Comparison of ENCODE assay signal across 9 cellular contexts in genomic region chr16:3304370-3304769, GRCh38. TPM values are rescaled to one million over a fixed set of nuclear protein-coding genes. Genes with fewer than 3 reads are reported as not detected.
DNase-seq lines count a peak whose midpoint lies in the region; ATAC-seq, FAIRE-seq and TF ChIP-seq lines count a peak whose summit lies in the region.
"Had no signal": no experiment of that assay in that cellular context is flagged by ENCODE, and none has a peak within 500 bp of the region (broad histone marks: within the 10 kb centered on the region; RNA-seq: fewer than 3 reads in every experiment).

No MANE protein-coding gene starts in this region.

- H2AFZ ChIP-seq in OCI-LY1 (ENCODE audit: low read length), result no peak overlapping the region
- H2AFZ ChIP-seq in neuronal stem cell (ENCODE audit: low read length), result peak overlapping the region; percentile 97

- H3K36me3 ChIP-seq in OCI-LY1 (ENCODE audit: insufficient read depth, low read length) (peaks cover 45% of the 10 kb centered on the region), neuronal stem cell (replicated peaks in 1 of 2; ENCODE audit: control insufficient read depth in 2 of 2, insufficient read depth in 2 of 2, low read length in 2 of 2) (peaks cover 13 to 62% of the 10 kb centered on the region in 2 donors)

- no peaks in the 10 kb centered on the region for H3K27me3 Mint-ChIP-seq in CD4-positive, alpha-beta T cell
- H3K27me3 Mint-ChIP-seq in endothelial cell (ENCODE audit: unreplicated experiment), result peaks cover 3% of the 10 kb centered on the region

- peak overlapping the region; percentile 86 for H3K4me3 Mint-ChIP-seq in CD4-positive, alpha-beta T cell
- peak overlapping the region; percentile 90 for H3K4me3 Mint-ChIP-seq in endothelial cell (ENCODE audit: unreplicated experiment)

- no peaks in the 10 kb centered on the region for H3K27me3 ChIP-seq in CD4-positive, alpha-beta T cell (ENCODE audit: control insufficient read depth, insufficient read depth, low read length)
- no peaks in the 10 kb centered on the region for H3K27me3 ChIP-seq in OCI-LY1 (ENCODE audit: insufficient read depth, low read length)
- no peaks in the 10 kb centered on the region for H3K27me3 ChIP-seq in neuronal stem cell (ENCODE audit: control insufficient read depth in 3 of 3, insufficient read depth in 3 of 3, low read depth in 1 of 3, low read length in 3 of 3)

- no peak overlapping the region for H2BK15ac ChIP-seq in neuronal stem cell (ENCODE audit: low read length)

- H3K79me2 ChIP-seq in OCI-LY1 (ENCODE audit: insufficient read depth, low read length), result no peaks in the 10 kb centered on the region

- H3K4me1 Mint-ChIP-seq in CD4-positive, alpha-beta T cell (ENCODE audit: low read depth), result peaks cover 22% of the 10 kb centered on the region
- no peaks in the 10 kb centered on the region for H3K4me1 Mint-ChIP-seq in endothelial cell (ENCODE audit: unreplicated experiment)

- H3K4me2 ChIP-seq in OCI-LY1 (ENCODE audit: low read length), result peak overlapping the region; percentile 69; the same call in 1 of the 2 replicates
- no peak overlapping the region for H3K4me2 ChIP-seq in neuronal stem cell (ENCODE audit: insufficient read depth, low read length, poor library complexity, severe bottlenecking)

- no peak overlapping the region for H2BK120ac ChIP-seq in neuronal stem cell (ENCODE audit: low read depth, low read length)

- no peak overlapping the region for H3K9ac ChIP-seq in OCI-LY1 (ENCODE audit: low read length)
- no peak overlapping the region for H3K9ac ChIP-seq in neuronal stem cell (ENCODE audit: low read depth, low read length, poor library complexity)

- no peak overlapping the region for H4K8ac ChIP-seq in neuronal stem cell (ENCODE audit: low read depth, low read length)

- H3K23ac ChIP-seq in neuronal stem cell (ENCODE audit: low read depth, low read length, poor library complexity), result no peak overlapping the region

- no peaks in the 10 kb centered on the region for H4K20me1 ChIP-seq in OCI-LY1 (ENCODE audit: insufficient read depth, low read length)

- CTCF ChIA-PET in CD4-positive, alpha-beta T cell (lab: Charles Lee), result interaction anchor here (0.9 to 1.9 kb wide), 3 partner anchors 69 to 153 kb away, joined by 3 to 5 read pairs (median 4); partner anchors contain the start of genes ZNF174, ZNF200 and ZSCAN32

- H3K14ac ChIP-seq in neuronal stem cell (ENCODE audit: low read length), result no peak overlapping the region

- H3K27ac Mint-ChIP-seq in CD4-positive, alpha-beta T cell, result peak overlapping the region; percentile 77
- H3K27ac Mint-ChIP-seq in endothelial cell (ENCODE audit: unreplicated experiment), result peak overlapping the region; percentile 57

- intact Hi-C loops in CD4-positive, alpha-beta T cell (cut with DNase I, micrococcal nuclease), result loop anchor here in 1 of 2 experiments (2.0 to 5.0 kb wide), 2 partner anchors 63 to 96 kb away; partner anchors contain the start of genes ZNF174 and ZSCAN32

- peaks cover 16% of the 10 kb centered on the region for H3K4me1 ChIP-seq in OCI-LY1 (ENCODE audit: insufficient read depth, low read length, severe bottlenecking)
- peaks cover 0 to 3% of the 10 kb centered on the region in 2 donors for H3K4me1 ChIP-seq in neuronal stem cell (ENCODE audit: control insufficient read depth in 2 of 2, insufficient read depth in 1 of 2, low read depth in 1 of 2, low read length in 2 of 2)

- no peaks in the 10 kb centered on the region for H3F3A ChIP-seq in OCI-LY1 (ENCODE audit: insufficient read depth, low read length)

- peaks cover 18% of the 10 kb centered on the region for H3K9me3 Mint-ChIP-seq in CD4-positive, alpha-beta T cell
- H3K9me3 Mint-ChIP-seq in endothelial cell (ENCODE audit: unreplicated experiment), result peaks cover 14% of the 10 kb centered on the region

- no peak overlapping the region for H2AK5ac ChIP-seq in neuronal stem cell (ENCODE audit: low read depth, low read length)

- peaks cover 88% of the 10 kb centered on the region for H3K36me3 Mint-ChIP-seq in CD4-positive, alpha-beta T cell (ENCODE audit: low read depth)
- H3K36me3 Mint-ChIP-seq in endothelial cell (ENCODE audit: low read depth, unreplicated experiment), result peaks cover 63% of the 10 kb centered on the region

- WGBS in neuronal stem cell (ENCODE audit: extremely low coverage in 2 of 2, insufficient read length in 2 of 2, insufficient replicate concordance in 1 of 2), 2 donors, result no CpG with 5 or more reads among the region's 4 CpGs

- no peak overlapping the region for H3K18ac ChIP-seq in neuronal stem cell (ENCODE audit: low read length)

- no peaks in the 10 kb centered on the region for H3K9me2 ChIP-seq in OCI-LY1 (ENCODE audit: low read depth, low read length)

- peaks cover 3% of the 10 kb centered on the region for H3K79me1 ChIP-seq in neuronal stem cell (ENCODE audit: low read depth, low read length)

- H3K27ac ChIP-seq in CD4-positive, alpha-beta T cell (ENCODE audit: low read depth, low read length), result no peak overlapping the region
- H3K27ac ChIP-seq in OCI-LY1 (ENCODE audit: low read depth, low read length, poor library complexity, severe bottlenecking) (no peak overlapping the region), neuronal stem cell (replicated peaks; ENCODE audit: low read length) (no peak overlapping the region)

- no peak for ATAC-seq in CD4-positive, alpha-beta T cell (ENCODE audit: poor library complexity)
- ATAC-seq in GM18519 (IDR thresholded peaks at IDR 0.05; ENCODE audit: low FRiP score, unreplicated experiment), result no peak

- POLR2A ChIA-PET in CD4-positive, alpha-beta T cell (lab: Charles Lee), result interaction anchor here (0.7 to 4.0 kb wide), 9 partner anchors 10 to 154 kb away, joined by 3 to 48 read pairs (median 5); partner anchors contain the start of genes ZNF174, ZNF263 and ZSCAN32

- FAIRE-seq in D721Med (lab: Jason Lieb, UNC), result no peak

- H3K4me3 ChIP-seq in OCI-LY1 (ENCODE audit: low read depth, low read length, poor library complexity, severe bottlenecking), result peak overlapping the region; percentile 68
- peak overlapping the region in 1 of 2 donors; percentile 72 for H3K4me3 ChIP-seq in neuronal stem cell (ENCODE audit: low read length in 2 of 2)

- DNase-seq in CD4-positive, alpha-beta T cell, result no peak
- no peak for DNase-seq in endothelial cell (ENCODE audit: low spot score)
- DNase-seq in neuronal stem cell (ENCODE audit: low spot score), result no peak
- no peak for DNase-seq in NCI-H82 (lab: John Stamatoyannopoulos, UW)
- no peak for DNase-seq in T-helper 9 cell
- no peak for DNase-seq in D721Med (ENCODE audit: insufficient read length, low spot score)

- H3K9me3 ChIP-seq in CD4-positive, alpha-beta T cell (ENCODE audit: control insufficient read depth, low read length), result peaks cover 42% of the 10 kb centered on the region
- H3K9me3 ChIP-seq in OCI-LY1 (ENCODE audit: low read length), result peaks cover 24% of the 10 kb centered on the region
- H3K9me3 ChIP-seq in neuronal stem cell (replicated peaks in 1 of 2; ENCODE audit: control insufficient read depth in 2 of 2, insufficient read depth in 1 of 2, low read depth in 1 of 2, low read length in 2 of 2), result peaks cover 39 to 65% of the 10 kb centered on the region in 2 donors

- H2BK5ac ChIP-seq in neuronal stem cell (ENCODE audit: low read length), result no peak overlapping the region

- no peak for TF ChIP-seq CTCF in CD4-positive, alpha-beta T cell (IDR thresholded peaks at IDR 0.05)
- TF ChIP-seq CTCF in OCI-LY1 (IDR thresholded peaks at IDR 0.05; ENCODE audit: low read length) (no peak), endothelial cell (IDR thresholded peaks at IDR 0.05; ENCODE audit: unreplicated experiment) (no peak), D721Med (IDR thresholded peaks at IDR 0.05; ENCODE audit: insufficient read depth, missing control alignments) (no peak)

- H4K91ac ChIP-seq in neuronal stem cell (ENCODE audit: low read depth, low read length, poor library complexity), result no peak overlapping the region

- H2BK12ac ChIP-seq in neuronal stem cell (ENCODE audit: low read length), result no peak overlapping the region

- H3K4ac ChIP-seq in neuronal stem cell (ENCODE audit: low read length), result no peak overlapping the region

RNA-seq across cellular contexts. Expression of gene TIGD7, which starts 0.9 kb away (rescaled TPM):
- total RNA-seq in CD4-positive, alpha-beta T cell, result 1 to 10 TPM; 1.5 to 1.7 TPM
- total RNA-seq in endothelial cell (ENCODE audit: unreplicated experiment), result 2.6 TPM
- polyA plus RNA-seq in neuronal stem cell (2013, experiment 1 of 2), result 4.8 TPM
- 5.0 TPM for polyA plus RNA-seq in neuronal stem cell (2013, experiment 2 of 2)

RNA-seq across cellular contexts. Expression of gene ZNF75A, which starts 0.9 kb away (rescaled TPM):
- 10 to 100 TPM; 41.7 to 42.2 TPM for total RNA-seq in CD4-positive, alpha-beta T cell
- 27.0 TPM for total RNA-seq in endothelial cell (ENCODE audit: unreplicated experiment)
- 16.3 TPM for polyA plus RNA-seq in neuronal stem cell (2013, experiment 1 of 2)
- polyA plus RNA-seq in neuronal stem cell (2013, experiment 2 of 2), result 16.2 TPM

RNA-seq across cellular contexts. Expression of gene ZNF263, which starts 21.1 kb away (rescaled TPM):
- total RNA-seq in CD4-positive, alpha-beta T cell, result 10 to 100 TPM; 35.3 to 39.4 TPM
- 43.7 TPM for total RNA-seq in endothelial cell (ENCODE audit: unreplicated experiment)
- 20.8 TPM for polyA plus RNA-seq in neuronal stem cell (2013, experiment 1 of 2)
- polyA plus RNA-seq in neuronal stem cell (2013, experiment 2 of 2), result 19.7 TPM

RNA-seq across cellular contexts. Expression of gene MEFV, which starts 47.9 kb away (rescaled TPM):
- under 1 TPM; 0.60 to 0.73 TPM for total RNA-seq in CD4-positive, alpha-beta T cell
- total RNA-seq in endothelial cell (ENCODE audit: unreplicated experiment), result not detected
- not detected for polyA plus RNA-seq in neuronal stem cell (2013, experiment 1 of 2)
- not detected for polyA plus RNA-seq in neuronal stem cell (2013, experiment 2 of 2)

RNA-seq across cellular contexts. Expression of gene OR2C1, which starts 51.3 kb away (rescaled TPM):
- total RNA-seq in CD4-positive, alpha-beta T cell, result not detected
- total RNA-seq in endothelial cell (ENCODE audit: unreplicated experiment), result not detected
- polyA plus RNA-seq in neuronal stem cell (2013, experiment 1 of 2), result 0.08 TPM
- polyA plus RNA-seq in neuronal stem cell (2013, experiment 2 of 2), result 0.04 TPM
- total RNA-seq: activated CD8-positive, alpha-beta memory T cell treated with anti-CD3 and anti-CD28 coated beads for 36 hours had no signal
